1 cellular context compared by ENCODE assay signal in the genomic region with DNA sequence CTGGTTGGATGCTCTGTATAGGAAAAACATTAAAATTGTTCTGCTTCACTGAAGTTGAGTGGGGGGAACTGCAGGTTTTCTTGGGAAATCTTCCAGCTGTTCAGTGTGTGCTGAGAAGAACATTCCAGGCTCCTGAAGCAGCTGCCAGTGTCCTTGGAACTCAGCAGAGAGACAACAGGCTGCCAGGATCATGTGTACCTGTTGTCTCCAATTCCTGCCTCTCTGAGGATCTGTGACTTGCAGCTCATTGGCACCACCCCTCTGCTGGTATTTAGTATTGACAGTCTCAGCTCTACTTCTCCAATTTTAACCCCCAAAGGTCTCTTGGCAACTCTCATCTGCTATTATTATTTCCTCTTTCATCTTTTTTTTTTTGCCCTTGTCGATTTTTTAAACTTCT.
TF ChIP-seq lines count a peak whose summit lies in the region.

No MANE protein-coding gene starts in this region.

TF ChIP-seq in HCT116, 20 proteins besides CTCF, POLR2A, EP300 and RAD21 (continued from another document):
- TF ChIP-seq, protein P1, sequence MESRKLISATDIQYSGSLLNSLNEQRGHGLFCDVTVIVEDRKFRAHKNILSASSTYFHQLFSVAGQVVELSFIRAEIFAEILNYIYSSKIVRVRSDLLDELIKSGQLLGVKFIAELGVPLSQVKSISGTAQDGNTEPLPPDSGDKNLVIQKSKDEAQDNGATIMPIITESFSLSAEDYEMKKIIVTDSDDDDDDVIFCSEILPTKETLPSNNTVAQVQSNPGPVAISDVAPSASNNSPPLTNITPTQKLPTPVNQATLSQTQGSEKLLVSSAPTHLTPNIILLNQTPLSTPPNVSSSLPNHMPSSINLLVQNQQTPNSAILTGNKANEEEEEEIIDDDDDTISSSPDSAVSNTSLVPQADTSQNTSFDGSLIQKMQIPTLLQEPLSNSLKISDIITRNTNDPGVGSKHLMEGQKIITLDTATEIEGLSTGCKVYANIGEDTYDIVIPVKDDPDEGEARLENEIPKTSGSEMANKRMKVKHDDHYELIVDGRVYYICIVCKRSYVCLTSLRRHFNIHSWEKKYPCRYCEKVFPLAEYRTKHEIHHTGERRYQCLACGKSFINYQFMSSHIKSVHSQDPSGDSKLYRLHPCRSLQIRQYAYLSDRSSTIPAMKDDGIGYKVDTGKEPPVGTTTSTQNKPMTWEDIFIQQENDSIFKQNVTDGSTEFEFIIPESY (IDR thresholded peaks at IDR 0.05; ENCODE audit: extremely low read depth, insufficient replicate concordance, low read length): no peak
- no peak for TF ChIP-seq TCF7L2 (IDR thresholded peaks at IDR 0.05; ENCODE audit: borderline replicate concordance, extremely low read depth, insufficient read depth, insufficient read length)
- TF ChIP-seq EGR1 (IDR thresholded peaks at IDR 0.05; ENCODE audit: low read depth): no peak
- TF ChIP-seq, protein P2, sequence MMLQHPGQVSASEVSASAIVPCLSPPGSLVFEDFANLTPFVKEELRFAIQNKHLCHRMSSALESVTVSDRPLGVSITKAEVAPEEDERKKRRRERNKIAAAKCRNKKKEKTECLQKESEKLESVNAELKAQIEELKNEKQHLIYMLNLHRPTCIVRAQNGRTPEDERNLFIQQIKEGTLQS (IDR thresholded peaks at IDR 0.05): no peak
- TF ChIP-seq YY1 (IDR thresholded peaks at IDR 0.05; ENCODE audit: extremely low read depth, insufficient replicate concordance, low read depth, low read length): no peak
- no peak for TF ChIP-seq FOSL1 (IDR thresholded peaks at IDR 0.05; ENCODE audit: low read depth)
- no peak for TF ChIP-seq SP1 (IDR thresholded peaks at IDR 0.05; ENCODE audit: low read depth)
- TF ChIP-seq CBX3 (IDR thresholded peaks at IDR 0.05; ENCODE audit: low read depth): no peak
- no peak for TF ChIP-seq JUND (IDR thresholded peaks at IDR 0.05)
- no peak for TF ChIP-seq EZH2phosphoT487 (IDR thresholded peaks at IDR 0.05; ENCODE audit: borderline replicate concordance)
TF ChIP-seq in HCT116: peak in this region for 0.
